In genomic region chr12:48795550-48796455, GRCh38 we compare ENCODE assay signal across 8 cellular contexts. TPM values are rescaled to one million over a fixed set of nuclear protein-coding genes. Genes with fewer than 3 reads are reported as not detected.
DNase-seq lines count a peak whose midpoint lies in the region; ATAC-seq and TF ChIP-seq lines count a peak whose summit lies in the region.

No MANE protein-coding gene starts in this region.

- no peaks in the 10 kb centered on the region for H3K27me3 ChIP-seq in adrenal gland

- no peak overlapping the region for H3K4me3 Mint-ChIP-seq in progenitor cell of endocrine pancreas (ENCODE audit: low read depth)

- H3K9me3 Mint-ChIP-seq in progenitor cell of endocrine pancreas (ENCODE audit: low read depth), result no peaks in the 10 kb centered on the region

- no peak overlapping the region for H3K27ac Mint-ChIP-seq in progenitor cell of endocrine pancreas

- H3K27ac ChIP-seq in SK-N-MC, result no peak overlapping the region
- H3K27ac ChIP-seq in adrenal gland, result no peak overlapping the region

- DNase-seq in SIG-M5 treated with dmso at 0.1 percent for 504 hours (lab: John Stamatoyannopoulos, UW; ENCODE audit: unreplicated experiment) (peak; percentile 69), SIG-M5 (lab: John Stamatoyannopoulos, UW) (no peak), NAMALWA (ENCODE audit: low spot score) (peak; percentile 74), SK-N-MC (ENCODE audit: low read depth, low spot score) (peak; percentile 50), adrenal gland (peak; percentile 49 to 91 (median 76)), Right ventricle myocardium superior (peak; percentile 62), progenitor cell of endocrine pancreas (ENCODE audit: low spot score, unreplicated experiment) (peak; percentile 61)

- peaks cover 2% of the 10 kb centered on the region for H3K4me1 Mint-ChIP-seq in progenitor cell of endocrine pancreas (ENCODE audit: low read depth)

- H3K4me1 ChIP-seq in adrenal gland (replicated peaks in 1 of 2), result no peaks in the 10 kb centered on the region

- H3K9ac ChIP-seq in SK-N-MC (ENCODE audit: insufficient read length), result no peak overlapping the region

- no peak overlapping the region for H3K4me3 ChIP-seq in SK-N-MC
- no peak overlapping the region for H3K4me3 ChIP-seq in adrenal gland

- H3K9me3 ChIP-seq in SK-N-MC (ENCODE audit: low read depth, low read length), result no peaks in the 10 kb centered on the region
- no peaks in the 10 kb centered on the region for H3K9me3 ChIP-seq in adrenal gland (replicated peaks in 1 of 3)

- no peaks in the 10 kb centered on the region for H3K36me3 Mint-ChIP-seq in progenitor cell of endocrine pancreas (ENCODE audit: insufficient read depth)

- TF ChIP-seq CTCF in adrenal gland (IDR thresholded peaks at IDR 0.05) (peak; percentile 93 to 98 (median 98)), progenitor cell of endocrine pancreas (IDR thresholded peaks at IDR 0.05; ENCODE audit: unreplicated experiment) (peak; percentile 92)

- WGBS in adrenal gland, 4 donors, result 18 to 23% (median 21%) methylated on average over 11 to 12 of the region's 12 CpGs

- ATAC-seq in Right ventricle myocardium superior (ENCODE audit: poor library complexity), result peak; percentile 93
- no peak for ATAC-seq in HG02642 (IDR thresholded peaks at IDR 0.05; ENCODE audit: poor library complexity, unreplicated experiment)

- H3K36me3 ChIP-seq in SK-N-MC (ENCODE audit: insufficient read depth, low read length) (no peaks in the 10 kb centered on the region), adrenal gland (replicated peaks in 1 of 2) (no peaks in the 10 kb centered on the region)

- TF ChIP-seq POLR2A in adrenal gland (IDR thresholded peaks at IDR 0.05), result no peak

- intact Hi-C loops in adrenal gland (cut with DNase I) (loop anchor here in 1 of 2 donors (2.0 kb wide), 1 partner anchor 43 kb away; no protein-coding TSS in a partner anchor), Right ventricle myocardium superior (cut with DNase I) (loop anchor here (1.0 kb wide), 1 partner anchor 43 kb away; no protein-coding TSS in a partner anchor)

- no peaks in the 10 kb centered on the region for H3K27me3 Mint-ChIP-seq in progenitor cell of endocrine pancreas

RNA-seq across cellular contexts. Expression of gene ADCY6, which starts 6.9 kb away (rescaled TPM):
- total RNA-seq in adrenal gland (10 to 100 TPM; 21.8 to 44.0 (median 29.6) TPM), Right ventricle myocardium superior (52.1 TPM), progenitor cell of endocrine pancreas (120 and 128 TPM in 2 replicates)
- polyA plus RNA-seq in adrenal gland, result 10 to 100 TPM; 20.8 to 55.3 (median 34.3) TPM

RNA-seq across cellular contexts. Expression of gene CACNB3, which starts 22.5 kb away (rescaled TPM):
- total RNA-seq in adrenal gland, result 10 to 100 TPM in 1 of 8 donors, 1 to 10 TPM in 7; 3.9 to 11.0 (median 5.9) TPM
- polyA plus RNA-seq in adrenal gland, result 10 to 100 TPM in 2 of 3 donors, 1 to 10 TPM in 1; 4.4 to 19.5 (median 11.3) TPM
- 5.9 TPM for total RNA-seq in Right ventricle myocardium superior
- 72.3 and 73.9 TPM in 2 replicates for total RNA-seq in progenitor cell of endocrine pancreas

RNA-seq across cellular contexts. Expression of gene DDX23, which starts 56.2 kb away (rescaled TPM):
- total RNA-seq in adrenal gland (10 to 100 TPM; 47.1 to 75.9 (median 66.6) TPM), Right ventricle myocardium superior (32.4 TPM), progenitor cell of endocrine pancreas (116 and 129 TPM in 2 replicates)
- 10 to 100 TPM; 39.0 to 67.7 (median 46.3) TPM for polyA plus RNA-seq in adrenal gland
